In genomic region chr21:37196847-37197246, GRCh38 we compare ENCODE assay signal across 30 cellular contexts.
"Had no signal": no experiment of that assay in that cellular context is flagged by ENCODE, and none has a peak within 500 bp of the region (broad histone marks: within the 10 kb centered on the region; RNA-seq: fewer than 3 reads in every experiment).

No MANE protein-coding gene starts in this region.

- DNase-seq: activated CD4-positive, alpha-beta T cell treated with anti-CD3 and anti-CD28 coated beads, Interleukin-2, amount 10 ng/mL, durations not matched to agents 24 days and 14 days; activated CD4-positive, alpha-beta T cell treated with anti-CD3 and anti-CD28 coated beads, Interleukin-2, amount 50 U/mL, for 4 hours; activated CD8-positive, alpha-beta T cell treated with anti-CD3 and anti-CD28 coated beads for 36 hours; activated effector memory CD4-positive, alpha-beta T cell treated with anti-CD3 and anti-CD28 coated beads, Interleukin-2, amount 50 U/mL, for 16 hours; activated naive CD4-positive, alpha-beta T cell; activated naive CD4-positive, alpha-beta T cell treated with anti-CD3 and anti-CD28 coated beads, Interleukin-2, amount 50 U/mL, for 16 hours; activated naive CD8-positive, alpha-beta T cell treated with anti-CD3 and anti-CD28 coated beads for 36 hours; activated T-cell treated with anti-CD3 and anti-CD28 coated beads, Interleukin-2, amount 50 U/mL, for 1 hour; activated T-cell treated with anti-CD3 and anti-CD28 coated beads, Interleukin-2, amount 50 U/mL, for 72 hours; amniotic stem cell; aorta; brain microvascular endothelial cell; central memory CD4-positive, alpha-beta T cell; NCI-H1105; NCI-H1436; NCI-H187; NCI-H2081; NCI-H2171 treated with DMSO at 0.1 percent for 48 hours; NCI-H226; NCI-H446 treated with DMSO at 0.1 percent for 48 hours; NCI-H524; NCI-H774; SHP77; SJCRH30 had no signal

- H3K27me3 Mint-ChIP-seq: activated CD4-positive, alpha-beta T cell treated with anti-CD3 and anti-CD28 coated beads, Interleukin-2, amount 10 ng/mL, durations not matched to agents 24 days and 14 days; activated CD8-positive, alpha-beta T cell treated with anti-CD3 and anti-CD28 coated beads for 36 hours; activated naive CD8-positive, alpha-beta T cell treated with anti-CD3 and anti-CD28 coated beads for 36 hours; activated T-helper 17 cell treated with anti-CD3 and anti-CD28 coated beads, Interleukin-2, amount 50 U/mL, for 72 hours had no signal

- H3K9me3 ChIP-seq: SJCRH30 had no signal

- H3K4me1 Mint-ChIP-seq: activated naive CD8-positive, alpha-beta T cell treated with anti-CD3 and anti-CD28 coated beads for 36 hours; activated T-helper 17 cell treated with anti-CD3 and anti-CD28 coated beads, Interleukin-2, amount 50 U/mL, for 72 hours had no signal

- H3K4me3 ChIP-seq: K562, SJCRH30, SK-N-MC had no signal

- H3K27ac Mint-ChIP-seq: activated CD4-positive, alpha-beta T cell treated with anti-CD3 and anti-CD28 coated beads, Interleukin-2, amount 10 ng/mL, durations not matched to agents 24 days and 14 days; activated CD8-positive, alpha-beta T cell treated with anti-CD3 and anti-CD28 coated beads for 36 hours; activated naive CD8-positive, alpha-beta T cell treated with anti-CD3 and anti-CD28 coated beads for 36 hours; activated T-helper 17 cell treated with anti-CD3 and anti-CD28 coated beads, Interleukin-2, amount 50 U/mL, for 72 hours; T-helper 1 cell treated with Interleukin-12 subunit alpha and Interleukin-12 subunit beta and Interleukin-4 antibody, amounts not matched to agents 30 μg/mL and 1 μg/mL, for 36 hours had no signal

- H3K9me3 Mint-ChIP-seq: activated CD4-positive, alpha-beta T cell treated with anti-CD3 and anti-CD28 coated beads, Interleukin-2, amount 10 ng/mL, durations not matched to agents 24 days and 14 days; activated CD8-positive, alpha-beta T cell treated with anti-CD3 and anti-CD28 coated beads for 36 hours; activated naive CD8-positive, alpha-beta T cell treated with anti-CD3 and anti-CD28 coated beads for 36 hours; activated T-cell treated with anti-CD3 and anti-CD28 coated beads, Interleukin-2, amount 50 U/mL, for 72 hours; activated T-helper 17 cell treated with anti-CD3 and anti-CD28 coated beads, Interleukin-2, amount 50 U/mL, for 72 hours; T-helper 1 cell treated with Interleukin-12 subunit alpha and Interleukin-12 subunit beta and Interleukin-4 antibody, amounts not matched to agents 30 μg/mL and 1 μg/mL, for 36 hours; T-helper 2 cell treated with Interferon-gamma antibody and Interleukin-4, amounts not matched to agents 5 μg/mL and 100 μg/mL, for 36 hours had no signal

- H3K4me3 Mint-ChIP-seq: activated CD4-positive, alpha-beta T cell treated with anti-CD3 and anti-CD28 coated beads, Interleukin-2, amount 10 ng/mL, durations not matched to agents 24 days and 14 days; activated CD8-positive, alpha-beta T cell treated with anti-CD3 and anti-CD28 coated beads for 36 hours; activated naive CD8-positive, alpha-beta T cell treated with anti-CD3 and anti-CD28 coated beads for 36 hours; activated T-cell treated with anti-CD3 and anti-CD28 coated beads, Interleukin-2, amount 50 U/mL, for 72 hours; activated T-helper 17 cell treated with anti-CD3 and anti-CD28 coated beads, Interleukin-2, amount 50 U/mL, for 72 hours; T-helper 1 cell treated with Interleukin-12 subunit alpha and Interleukin-12 subunit beta and Interleukin-4 antibody, amounts not matched to agents 30 μg/mL and 1 μg/mL, for 36 hours; T-helper 2 cell treated with Interferon-gamma antibody and Interleukin-4, amounts not matched to agents 5 μg/mL and 100 μg/mL, for 36 hours had no signal

- ATAC-seq: activated CD8-positive, alpha-beta T cell treated with anti-CD3 and anti-CD28 coated beads for 36 hours; activated T-cell treated with anti-CD3 and anti-CD28 coated beads, Interleukin-2, amount 50 U/mL, for 72 hours; activated T-helper 17 cell treated with anti-CD3 and anti-CD28 coated beads, Interleukin-2, amount 50 U/mL, for 72 hours; K562; Panc1 had no signal
